8 cellular contexts compared by ENCODE assay signal in the genomic region with DNA sequence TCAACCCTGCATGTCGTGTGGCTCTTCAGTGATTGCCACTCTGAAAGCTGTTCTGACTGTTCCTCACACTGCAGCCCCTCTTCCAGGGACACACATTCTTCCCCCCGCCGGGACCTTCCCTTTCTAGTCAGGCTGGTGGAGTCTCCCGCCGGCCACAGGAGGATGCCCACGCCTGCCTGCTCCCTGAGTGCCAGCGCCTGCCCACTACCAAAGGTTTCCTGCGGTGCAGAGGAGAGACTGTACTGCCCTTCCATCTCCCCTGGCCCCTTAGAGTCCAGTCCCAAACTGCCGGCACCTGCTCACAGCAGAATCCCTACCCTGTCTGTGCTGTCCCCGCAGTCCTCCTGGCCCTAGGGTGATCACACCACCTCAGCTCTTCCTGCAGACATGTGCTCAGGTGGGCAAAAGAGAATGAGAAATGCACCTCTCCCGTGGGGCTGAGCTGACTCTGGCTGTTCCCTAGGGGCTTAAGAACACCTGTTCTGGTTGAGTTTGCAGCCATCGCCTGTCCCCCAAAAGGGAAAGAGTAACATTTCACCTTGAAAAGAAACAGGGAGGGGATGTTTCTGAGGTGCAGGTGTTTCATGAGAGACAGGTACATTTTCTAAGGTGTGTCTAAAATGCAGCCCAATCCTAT. TPM values are rescaled to one million over a fixed set of nuclear protein-coding genes. Genes with fewer than 3 reads are reported as not detected.
DNase-seq lines count a peak whose midpoint lies in the region; ATAC-seq and TF ChIP-seq lines count a peak whose summit lies in the region.

No MANE protein-coding gene starts in this region.

- no peak overlapping the region for H3K27ac Mint-ChIP-seq in activated CD8-positive, alpha-beta T cell treated with anti-CD3 and anti-CD28 coated beads, Interleukin-2, amount 10 ng/mL, durations not matched to agents 7 days and 5 days
- H3K27ac Mint-ChIP-seq in activated CD8-positive, alpha-beta T cell treated with anti-CD3 and anti-CD28 coated beads for 36 hours = no peak overlapping the region
- no peak overlapping the region for H3K27ac Mint-ChIP-seq in activated T-helper 1 cell treated with anti-CD3 and anti-CD28 coated beads, Interleukin-12 subunit alpha, Interleukin-12 subunit beta, Interleukin-2, Interleukin-4 antibody, amounts not matched to agents 30 ng/mL and 10 ng/mL and 1 ng/mL, durations not matched to agents 14 hours and 24 hours and 36 hours

- H3K4me1 Mint-ChIP-seq in activated CD8-positive, alpha-beta T cell treated with anti-CD3 and anti-CD28 coated beads, Interleukin-2, amount 10 ng/mL, durations not matched to agents 7 days and 5 days (ENCODE audit: low read depth) = peaks cover 16% of the 10 kb centered on the region
- peaks cover 10% of the 10 kb centered on the region for H3K4me1 Mint-ChIP-seq in activated CD8-positive, alpha-beta T cell treated with anti-CD3 and anti-CD28 coated beads for 36 hours (ENCODE audit: low read depth)
- peaks cover 10% of the 10 kb centered on the region for H3K4me1 Mint-ChIP-seq in activated T-helper 1 cell treated with anti-CD3 and anti-CD28 coated beads, Interleukin-12 subunit alpha, Interleukin-12 subunit beta, Interleukin-2, Interleukin-4 antibody, amounts not matched to agents 30 ng/mL and 10 ng/mL and 1 ng/mL, durations not matched to agents 14 hours and 24 hours and 36 hours (ENCODE audit: low read depth)

- H3K36me3 ChIP-seq in lung (ENCODE audit: control insufficient read depth in 2 of 2, insufficient read depth in 2 of 2, low read length in 2 of 2) (peaks cover 0 to 2% of the 10 kb centered on the region in 2 donors), thyroid gland (no peaks in the 10 kb centered on the region)

- peak overlapping the region; percentile 6 to 87 for H3K27ac ChIP-seq in lung (ENCODE audit: low read depth in 1 of 2, low read length in 1 of 2)
- H3K27ac ChIP-seq in thyroid gland = peak overlapping the region; percentile 12 to 70 (median 19)

- H3K9me3 ChIP-seq in lung (ENCODE audit: control insufficient read depth in 2 of 2, insufficient read depth in 1 of 2, low read length in 1 of 2) (no peaks in the 10 kb centered on the region), thyroid gland (no peaks in the 10 kb centered on the region)

- no peak for TF ChIP-seq CTCF in activated CD8-positive, alpha-beta T cell treated with anti-CD3 and anti-CD28 coated beads for 36 hours (IDR thresholded peaks at IDR 0.05)
- no peak for TF ChIP-seq CTCF in lung (IDR thresholded peaks at IDR 0.05; ENCODE audit: control extremely low read depth, extremely low read depth)
- no peak for TF ChIP-seq CTCF in thyroid gland (IDR thresholded peaks at IDR 0.05)
- TF ChIP-seq CTCF in lower leg skin (IDR thresholded peaks at IDR 0.05) = no peak

- CTCF ChIA-PET in activated CD8-positive, alpha-beta T cell treated with anti-CD3 and anti-CD28 coated beads, Interleukin-2, amount 10 ng/mL, durations not matched to agents 7 days and 5 days (lab: Charles Lee) = interaction anchor here (1.0 to 2.1 kb wide), 3 partner anchors 9 to 16 kb away, joined by 3 to 9 read pairs (median 3); no protein-coding TSS in a partner anchor
- CTCF ChIA-PET in activated CD8-positive, alpha-beta T cell treated with anti-CD3 and anti-CD28 coated beads for 36 hours (lab: Charles Lee) = interaction anchor here (0.9 to 3.9 kb wide), 3 partner anchors 10 to 100 kb away, joined by 3 to 14 read pairs (median 13); no protein-coding TSS in a partner anchor

- TF ChIP-seq POLR2A in thyroid gland (IDR thresholded peaks at IDR 0.05) (no peak), lower leg skin (IDR thresholded peaks at IDR 0.05) (no peak)

- peak overlapping the region; percentile 61 for H3K4me3 Mint-ChIP-seq in activated CD8-positive, alpha-beta T cell treated with anti-CD3 and anti-CD28 coated beads, Interleukin-2, amount 10 ng/mL, durations not matched to agents 7 days and 5 days
- no peak overlapping the region for H3K4me3 Mint-ChIP-seq in activated CD8-positive, alpha-beta T cell treated with anti-CD3 and anti-CD28 coated beads for 36 hours
- peak overlapping the region; percentile 42 for H3K4me3 Mint-ChIP-seq in activated T-helper 1 cell treated with anti-CD3 and anti-CD28 coated beads, Interleukin-12 subunit alpha, Interleukin-12 subunit beta, Interleukin-2, Interleukin-4 antibody, amounts not matched to agents 30 ng/mL and 10 ng/mL and 1 ng/mL, durations not matched to agents 14 hours and 24 hours and 36 hours

- H3K9me3 Mint-ChIP-seq in activated CD8-positive, alpha-beta T cell treated with anti-CD3 and anti-CD28 coated beads, Interleukin-2, amount 10 ng/mL, durations not matched to agents 7 days and 5 days (ENCODE audit: insufficient read depth) = no peaks in the 10 kb centered on the region
- H3K9me3 Mint-ChIP-seq in activated CD8-positive, alpha-beta T cell treated with anti-CD3 and anti-CD28 coated beads for 36 hours = no peaks in the 10 kb centered on the region
- H3K9me3 Mint-ChIP-seq in activated T-helper 1 cell treated with anti-CD3 and anti-CD28 coated beads, Interleukin-12 subunit alpha, Interleukin-12 subunit beta, Interleukin-2, Interleukin-4 antibody, amounts not matched to agents 30 ng/mL and 10 ng/mL and 1 ng/mL, durations not matched to agents 14 hours and 24 hours and 36 hours = no peaks in the 10 kb centered on the region

- DNase-seq in activated CD8-positive, alpha-beta T cell treated with anti-CD3 and anti-CD28 coated beads, Interleukin-2, amount 10 ng/mL, durations not matched to agents 7 days and 5 days = no peak
- no peak for DNase-seq in activated CD8-positive, alpha-beta T cell treated with anti-CD3 and anti-CD28 coated beads for 36 hours
- DNase-seq in activated T-helper 1 cell treated with anti-CD3 and anti-CD28 coated beads, Interleukin-12 subunit alpha, Interleukin-12 subunit beta, Interleukin-2, Interleukin-4 antibody, amounts not matched to agents 30 ng/mL and 10 ng/mL and 1 ng/mL, durations not matched to agents 14 hours and 24 hours and 36 hours (ENCODE audit: low spot score) = no peak
- DNase-seq in lung (ENCODE audit: low spot score) (no peak), thyroid gland (no peak), COLO829 (ENCODE audit: low spot score) (no peak), lower leg skin (ENCODE audit: low spot score in 2 of 2) (no peak)

- H3K27me3 Mint-ChIP-seq in activated CD8-positive, alpha-beta T cell treated with anti-CD3 and anti-CD28 coated beads, Interleukin-2, amount 10 ng/mL, durations not matched to agents 7 days and 5 days (ENCODE audit: low read depth) = peaks cover 49% of the 10 kb centered on the region
- H3K27me3 Mint-ChIP-seq in activated CD8-positive, alpha-beta T cell treated with anti-CD3 and anti-CD28 coated beads for 36 hours = peaks cover 41% of the 10 kb centered on the region
- H3K27me3 Mint-ChIP-seq in activated T-helper 1 cell treated with anti-CD3 and anti-CD28 coated beads, Interleukin-12 subunit alpha, Interleukin-12 subunit beta, Interleukin-2, Interleukin-4 antibody, amounts not matched to agents 30 ng/mL and 10 ng/mL and 1 ng/mL, durations not matched to agents 14 hours and 24 hours and 36 hours (ENCODE audit: insufficient read depth) = peaks cover 69% of the 10 kb centered on the region

- POLR2A ChIA-PET in activated CD8-positive, alpha-beta T cell treated with anti-CD3 and anti-CD28 coated beads, Interleukin-2, amount 10 ng/mL, durations not matched to agents 7 days and 5 days (lab: Charles Lee) = no interaction called here
- POLR2A ChIA-PET in activated CD8-positive, alpha-beta T cell treated with anti-CD3 and anti-CD28 coated beads for 36 hours (lab: Charles Lee) = interaction anchor here (1.4 kb wide), 1 partner anchor 13 kb away, joined by 3 read pairs; no protein-coding TSS in a partner anchor

- ATAC-seq in activated CD8-positive, alpha-beta T cell treated with anti-CD3 and anti-CD28 coated beads, Interleukin-2, amount 10 ng/mL, durations not matched to agents 7 days and 5 days = no peak
- no peak for ATAC-seq in activated CD8-positive, alpha-beta T cell treated with anti-CD3 and anti-CD28 coated beads for 36 hours
- ATAC-seq in lung (ENCODE audit: insufficient read depth, low FRiP score) = no peak
- ATAC-seq in HG02571 (IDR thresholded peaks at IDR 0.05; ENCODE audit: unreplicated experiment) = no peak

- no peaks in the 10 kb centered on the region for H3K36me3 Mint-ChIP-seq in activated CD8-positive, alpha-beta T cell treated with anti-CD3 and anti-CD28 coated beads, Interleukin-2, amount 10 ng/mL, durations not matched to agents 7 days and 5 days (ENCODE audit: low read depth)
- H3K36me3 Mint-ChIP-seq in activated CD8-positive, alpha-beta T cell treated with anti-CD3 and anti-CD28 coated beads for 36 hours (ENCODE audit: low read depth) = no peaks in the 10 kb centered on the region
- H3K36me3 Mint-ChIP-seq in activated T-helper 1 cell treated with anti-CD3 and anti-CD28 coated beads, Interleukin-12 subunit alpha, Interleukin-12 subunit beta, Interleukin-2, Interleukin-4 antibody, amounts not matched to agents 30 ng/mL and 10 ng/mL and 1 ng/mL, durations not matched to agents 14 hours and 24 hours and 36 hours (ENCODE audit: low read depth) = no peaks in the 10 kb centered on the region

- H3K4me3 ChIP-seq in lung (peak overlapping the region; percentile 80), thyroid gland (replicated peaks in 1 of 3) (peak overlapping the region in 1 of 3 donors; percentile 57), lower leg skin (ENCODE audit: low read depth, poor library complexity, severe bottlenecking) (no peak overlapping the region)

- intact Hi-C loops in activated CD8-positive, alpha-beta T cell treated with anti-CD3 and anti-CD28 coated beads for 36 hours (cut with micrococcal nuclease) = no loop called here
- intact Hi-C loops in activated T-helper 1 cell treated with anti-CD3 and anti-CD28 coated beads, Interleukin-12 subunit alpha, Interleukin-12 subunit beta, Interleukin-2, Interleukin-4 antibody, amounts not matched to agents 30 ng/mL and 10 ng/mL and 1 ng/mL, durations not matched to agents 14 hours and 24 hours and 36 hours (cut with micrococcal nuclease) = loop anchor here (5.0 kb wide), 1 partner anchor 1773 kb away; no protein-coding TSS in a partner anchor
- intact Hi-C loops in thyroid gland (cut with DNase I) = no loop called here
- intact Hi-C loops in lower leg skin (cut with DNase I; ENCODE audit: low total_unique reads) = no loop called here

- 60 to 61% methylated on average over 12 of the region's 12 CpGs for whole genome bisulfite sequencing in lung, 2 donors
- 63 to 71% methylated on average over 12 of the region's 12 CpGs for WGBS in thyroid gland, 2 donors
- 47 to 52% methylated on average over 12 of the region's 12 CpGs for WGBS in lower leg skin, 2 donors

- H3K27me3 ChIP-seq in lung (ENCODE audit: control insufficient read depth, insufficient read depth) = no peaks in the 10 kb centered on the region
- no peaks in the 10 kb centered on the region for H3K27me3 ChIP-seq in thyroid gland

- H3K4me1 ChIP-seq in lung (ENCODE audit: control insufficient read depth in 2 of 2, insufficient read depth in 2 of 2, low read length in 2 of 2) (peaks cover 0 to 10% of the 10 kb centered on the region in 2 donors), thyroid gland (peaks cover 19 to 24% of the 10 kb centered on the region in 2 donors)

RNA-seq across cellular contexts. Expression of a gene that starts 1.4 kb away (rescaled TPM):
- 1 to 10 TPM; 1.3 to 1.5 TPM for total RNA-seq in activated CD8-positive, alpha-beta T cell treated with anti-CD3 and anti-CD28 coated beads, Interleukin-2, amount 10 ng/mL, durations not matched to agents 7 days and 5 days
- total RNA-seq in activated CD8-positive, alpha-beta T cell treated with anti-CD3 and anti-CD28 coated beads for 36 hours = under 1 TPM; 0.45 to 0.51 TPM
- 0.75 and 1.3 TPM in 2 replicates for total RNA-seq in activated T-helper 1 cell treated with anti-CD3 and anti-CD28 coated beads, Interleukin-12 subunit alpha, Interleukin-12 subunit beta, Interleukin-2, Interleukin-4 antibody, amounts not matched to agents 30 ng/mL and 10 ng/mL and 1 ng/mL, durations not matched to agents 14 hours and 24 hours and 36 hours
- total RNA-seq in lung (100 to 1,000 TPM in 1 of 2 donors, 10 to 100 TPM in 1; 71.2 to 133 TPM), thyroid gland (100 to 1,000 TPM in 1 of 4 donors, 10 to 100 TPM in 3; 47.7 to 125 (median 56.3) TPM), lower leg skin (10 to 100 TPM in 2 of 4 donors, 1 to 10 TPM in 2; 4.3 to 20.2 (median 13.8) TPM)
- polyA plus RNA-seq in lung = 10 to 100 TPM; 24.3 to 44.0 TPM
